Comparison of ENCODE assay signal across 18 cellular contexts in genomic region chr2:193539188-193539587, GRCh38.
DNase-seq lines count a peak whose midpoint lies in the region; ATAC-seq, FAIRE-seq and TF ChIP-seq lines count a peak whose summit lies in the region.
"Had no signal": no experiment of that assay in that cellular context is flagged by ENCODE, and none has a peak within 500 bp of the region (broad histone marks: within the 10 kb centered on the region; RNA-seq: fewer than 3 reads in every experiment).

No MANE protein-coding gene starts in this region.

- H3K27me3 ChIP-seq in GM12878 (replicated peaks in 1 of 2; ENCODE audit: control insufficient read depth in 2 of 2, insufficient read depth in 2 of 2, low read length in 1 of 2) (no peaks in the 10 kb centered on the region), gastrocnemius medialis (no peaks in the 10 kb centered on the region)
- H3K27me3 ChIP-seq: neural progenitor cell, thyroid gland had no signal

- RAD21 ChIA-PET in GM12878 (lab: Charles Lee; ENCODE audit: unreplicated experiment), result no interaction called here

- TF ChIP-seq RAD21 in GM12878 (IDR thresholded peaks at IDR 0.05; ENCODE audit: insufficient read depth, low read depth, low read length), result no peak

- H2AFZ ChIP-seq in GM12878 (ENCODE audit: control insufficient read depth, low read depth, low read length), result no peak overlapping the region
- H2AFZ ChIP-seq: neural progenitor cell had no signal

- TF ChIP-seq CTCF in GM12878 (IDR thresholded peaks at IDR 0.05 in 2 of 3, conservative IDR thresholded peaks at IDR 0.05 in 1 of 3; ENCODE audit: control insufficient read depth in 2 of 3, extremely low read depth in 1 of 3, insufficient read depth in 1 of 3, low read depth in 3 of 3, low read length in 3 of 3) (no peak), gastrocnemius medialis (IDR thresholded peaks at IDR 0.05 in 4 of 5, conservative IDR thresholded peaks at IDR 0.05 in 1 of 5) (no peak)

- FAIRE-seq in GM19239 (lab: Jason Lieb, UNC) (peak; percentile 28), GM12878 (lab: Jason Lieb, UNC) (no peak)
- FAIRE-seq: G401.6, TTC549 had no signal

- H3K4me1 ChIP-seq in GM12878 (ENCODE audit: control insufficient read depth, insufficient read depth, low read length) (no peaks in the 10 kb centered on the region), gastrocnemius medialis (no peaks in the 10 kb centered on the region)
- H3K4me1 ChIP-seq: lower lobe of right lung, neural progenitor cell, thyroid gland had no signal

- H4K20me1 ChIP-seq in GM12878 (ENCODE audit: control insufficient read depth, insufficient read depth), result no peaks in the 10 kb centered on the region

- TF ChIP-seq EP300 in GM12878 (IDR thresholded peaks at IDR 0.05; ENCODE audit: borderline replicate concordance in 1 of 2, control insufficient read depth in 1 of 2, low read depth in 2 of 2, low read length in 2 of 2), result no peak

- POLR2A ChIA-PET in GM12878 (lab: Charles Lee), result interaction anchor here (0.5 kb wide), 1 partner anchor 18 kb away, joined by 3 read pairs; no protein-coding TSS in a partner anchor

- no peak overlapping the region for H3K9ac ChIP-seq in GM12878 (ENCODE audit: control insufficient read depth, insufficient read depth, low read length)
- H3K9ac ChIP-seq: neural progenitor cell had no signal

- H3K79me2 ChIP-seq in GM12878 (ENCODE audit: control insufficient read depth, insufficient read depth, low read length), result no peaks in the 10 kb centered on the region

- no peak overlapping the region for H3K4me3 ChIP-seq in GM12878
- H3K4me3 ChIP-seq in gastrocnemius medialis, result no peak overlapping the region
- H3K4me3 ChIP-seq: lower lobe of right lung, neural progenitor cell, thyroid gland had no signal

- in situ Hi-C loops in GM12878 (cut with MboI), result no loop called here
- in situ Hi-C loops in gastrocnemius medialis (cut with MboI; ENCODE audit: low sequenced_read_pairs in 4 of 4), result no loop called here

- SMC1A ChIA-PET in GM12878 (lab: Charles Lee; ENCODE audit: uncharacterized antibody, unreplicated experiment), result interaction anchor here (0.8 to 1.0 kb wide), 3 partner anchors 13 to 18 kb away, joined by 3 read pairs; no protein-coding TSS in a partner anchor

- CTCF ChIA-PET in GM12878 (lab: Yijun Ruan, JAX), result no interaction called here

- TF ChIP-seq POLR2A in GM12878 (IDR thresholded peaks at IDR 0.05; ENCODE audit: low read depth, low read length) (no peak), gastrocnemius medialis (IDR thresholded peaks at IDR 0.05) (no peak)

- H3K9me3 ChIP-seq in GM12878 (replicated peaks; ENCODE audit: control insufficient read depth, insufficient read depth, low read length) (no peaks in the 10 kb centered on the region), gastrocnemius medialis (no peaks in the 10 kb centered on the region)
- H3K9me3 ChIP-seq: lower lobe of right lung, thyroid gland had no signal

- intact Hi-C loops in GM12878 (cut with micrococcal nuclease; ENCODE audit: unreplicated experiment), result no loop called here
- intact Hi-C loops in gastrocnemius medialis (cut with DNase I; ENCODE audit: low total_unique reads), result no loop called here

- H3K27ac ChIP-seq in GM12878 (ENCODE audit: control insufficient read depth, insufficient read depth), result no peak overlapping the region
- no peak overlapping the region for H3K27ac ChIP-seq in gastrocnemius medialis
- H3K27ac ChIP-seq: C4-2B, lower lobe of right lung, neural progenitor cell, thyroid gland had no signal

- H3K36me3 ChIP-seq in GM12878 (ENCODE audit: control insufficient read depth in 2 of 2, insufficient read depth in 2 of 2, low read length in 1 of 2) (no peaks in the 10 kb centered on the region), gastrocnemius medialis (no peaks in the 10 kb centered on the region)
- H3K36me3 ChIP-seq: lower lobe of right lung, neural progenitor cell, thyroid gland had no signal

- no peak for DNase-seq in GM19239 (ENCODE audit: insufficient read length, low spot score)
- no peak for DNase-seq in GM12878 (ENCODE audit: low read depth, low spot score)
- DNase-seq in glomerular visceral epithelial cell (ENCODE audit: extremely low spot score), result no peak
- DNase-seq in DMS114 treated with DMSO at 0.1 percent for 48 hours (lab: John Stamatoyannopoulos, UW; ENCODE audit: unreplicated experiment), result no peak
- DNase-seq in gastrocnemius medialis, result no peak
- DNase-seq: activated naive CD4-positive, alpha-beta T cell treated with anti-CD3 and anti-CD28 coated beads, Interleukin-2, amount 50 U/mL, for 16 hours; caudate nucleus; erythroblast; lower lobe of right lung; NCI-H1048; NCI-H524; thyroid gland had no signal

- H3K4me2 ChIP-seq in GM12878 (ENCODE audit: control insufficient read depth, insufficient read depth), result no peak overlapping the region
- H3K4me2 ChIP-seq: neural progenitor cell had no signal

- peak; percentile 94 for ATAC-seq in GM21786 (IDR thresholded peaks at IDR 0.05; ENCODE audit: unreplicated experiment)
- peak; percentile 89 for ATAC-seq in HG03097 (IDR thresholded peaks at IDR 0.05; ENCODE audit: low FRiP score, unreplicated experiment)
- peak; percentile 95 for ATAC-seq in GM12878
- ATAC-seq in gastrocnemius medialis, result no peak
- ATAC-seq: lower lobe of right lung had no signal

- no TSS peak for BruUV-seq in GM12878 (replicated peaks; lab: Mats Ljungman, UMichigan)

TF ChIP-seq in GM12878, 131 proteins besides CTCF, POLR2A, EP300 and RAD21:
- TF ChIP-seq SMAD5 (IDR thresholded peaks at IDR 0.05; ENCODE audit: low read depth), result no peak
- no peak for TF ChIP-seq STAT3 (IDR thresholded peaks at IDR 0.05; ENCODE audit: low read depth, low read length)
- TF ChIP-seq POU2F2 (IDR thresholded peaks at IDR 0.05; ENCODE audit: borderline replicate concordance, low read depth, low read length), result no peak
- TF ChIP-seq MYC (IDR thresholded peaks at IDR 0.05; ENCODE audit: insufficient read depth, insufficient read length, insufficient replicate concordance, low read length, severe bottlenecking), result no peak
- TF ChIP-seq NR2F1 (conservative IDR thresholded peaks at IDR 0.05), result peak; percentile 41; the same call in 1 of the 2 replicates
- TF ChIP-seq CHD4 (IDR thresholded peaks at IDR 0.05), result no peak
- peak; percentile 36; the same call in 1 of the 2 replicates for TF ChIP-seq BMI1 (IDR thresholded peaks at IDR 0.05; ENCODE audit: borderline replicate concordance)
- no peak for TF ChIP-seq IKZF1 (conservative IDR thresholded peaks at IDR 0.05)
- no peak for TF ChIP-seq TBL1XR1 (IDR thresholded peaks at IDR 0.05; ENCODE audit: low read depth, low read length)
- TF ChIP-seq ATF3 (IDR thresholded peaks at IDR 0.05; ENCODE audit: borderline replicate concordance, extremely low read depth, low read depth, low read length), result no peak
- no peak for TF ChIP-seq NR2C2 (IDR thresholded peaks at IDR 0.05; ENCODE audit: borderline replicate concordance, control insufficient read depth, insufficient read length, low read depth)
- no peak for TF ChIP-seq BHLHE40 (IDR thresholded peaks at IDR 0.05; ENCODE audit: borderline replicate concordance in 1 of 2, low read depth in 2 of 2, low read length in 1 of 2)
- no peak for TF ChIP-seq JUND (IDR thresholded peaks at IDR 0.05; ENCODE audit: low read depth, low read length)
- TF ChIP-seq TCF7 (IDR thresholded peaks at IDR 0.05; ENCODE audit: borderline replicate concordance), result 0 out of 2 replicates have a peak, but pooled peaks have one; percentile 50
- TF ChIP-seq ZNF217 (IDR thresholded peaks at IDR 0.05), result peak; percentile 74; the same call in 1 of the 2 replicates
- TF ChIP-seq MTA2 (IDR thresholded peaks at IDR 0.05; ENCODE audit: low read depth), result peak; percentile 31; the same call in 1 of the 2 replicates
- no peak for TF ChIP-seq ZNF207 (IDR thresholded peaks at IDR 0.05; ENCODE audit: borderline replicate concordance)
- no peak for TF ChIP-seq NFIC (IDR thresholded peaks at IDR 0.05; ENCODE audit: low read depth, low read length)
- no peak for TF ChIP-seq RFX5 (IDR thresholded peaks at IDR 0.05; ENCODE audit: low read depth, low read length)
- 0 out of 2 replicates have a peak, but pooled peaks have one; percentile 29 for TF ChIP-seq ATF7 (IDR thresholded peaks at IDR 0.05; ENCODE audit: low read depth)
- no peak for TF ChIP-seq TAF1 (IDR thresholded peaks at IDR 0.05; ENCODE audit: borderline replicate concordance, low read depth, low read length)
- no peak for TF ChIP-seq EGR1 (IDR thresholded peaks at IDR 0.05; ENCODE audit: borderline replicate concordance in 1 of 2, low read depth in 2 of 2, low read length in 2 of 2)
- TF ChIP-seq RB1 (IDR thresholded peaks at IDR 0.05; ENCODE audit: borderline replicate concordance), result no peak
- TF ChIP-seq NFXL1 (IDR thresholded peaks at IDR 0.05; ENCODE audit: borderline replicate concordance), result no peak
- no peak for TF ChIP-seq PBX3 (IDR thresholded peaks at IDR 0.05; ENCODE audit: insufficient replicate concordance, low read depth, low read length)
- TF ChIP-seq ASH2L (IDR thresholded peaks at IDR 0.05; ENCODE audit: borderline replicate concordance, low read depth), result no peak
- peak; percentile 47 for TF ChIP-seq JUNB (IDR thresholded peaks at IDR 0.05)
- no peak for TF ChIP-seq CEBPB (IDR thresholded peaks at IDR 0.05; ENCODE audit: borderline replicate concordance in 1 of 2, low read depth in 2 of 2, low read length in 2 of 2)
- peak; percentile 69; the same call in 1 of the 2 replicates for TF ChIP-seq DPF2 (IDR thresholded peaks at IDR 0.05)

Comparison
In these comparisons a context has a peak if more than half of its experiments do, and no peak if none do; other contexts are left out.
1. ATAC-seq: peak in GM21786 (single experiment), HG03097 (single experiment) and GM12878 (single experiment); none in gastrocnemius medialis (0 of 2).